In the genomic region with DNA sequence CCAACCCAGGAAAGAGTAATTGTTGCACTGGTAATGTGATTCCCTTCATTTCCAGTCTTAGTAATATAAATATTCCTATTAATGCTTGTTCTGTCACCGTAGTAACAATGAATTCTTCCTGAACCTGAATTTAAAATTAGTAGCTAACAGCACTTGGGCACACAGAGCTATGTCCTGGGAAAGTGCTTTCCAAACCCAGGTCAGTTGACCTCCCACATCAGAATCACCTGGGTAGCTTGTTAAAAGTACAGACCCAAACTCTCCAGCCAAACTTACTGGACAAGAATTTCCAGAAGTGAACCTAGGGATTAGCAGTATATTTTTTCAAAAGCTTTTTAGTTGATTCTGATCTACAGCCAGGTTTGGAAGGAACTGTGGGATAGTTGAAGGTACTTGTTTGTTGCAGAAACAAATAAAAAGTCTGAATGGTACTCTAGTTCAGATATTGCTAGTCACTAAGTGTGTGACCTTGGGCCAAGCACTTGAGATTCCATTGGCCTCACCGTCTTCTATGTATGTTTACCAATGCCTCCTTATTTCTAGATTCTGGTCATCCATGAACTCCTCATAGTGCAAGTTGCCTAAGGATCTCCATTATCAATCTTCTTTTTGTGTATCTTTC, we compare ENCODE assay signal across 22 cellular contexts.
"Had no signal": no experiment of that assay in that cellular context is flagged by ENCODE, and none has a peak within 500 bp of the region (broad histone marks: within the 10 kb centered on the region; RNA-seq: fewer than 3 reads in every experiment).

No MANE protein-coding gene starts in this region.

- DNase-seq: IMR-90, Karpas-422, KG1, MG63, NCI-H1092, NCI-H1105 treated with DMSO at 0.1 percent for 48 hours, NCI-H1417 treated with DMSO at 0.1 percent for 48 hours, NCI-H146, NCI-H1694 treated with DMSO at 0.1 percent for 48 hours, NCI-H1930, NCI-H2081, NCI-H2107, NCI-H2227 treated with DMSO at 0.1 percent for 48 hours, NCI-H524, NCI-H526 treated with DMSO at 0.1 percent for 48 hours, NCI-H748 treated with DMSO at 0.1 percent for 48 hours, SHP77, SK-N-SH, SW 1271 had no signal

- H3K27me3 ChIP-seq: MG63 had no signal

- FAIRE-seq: HepG2 had no signal

- H3K36me3 ChIP-seq: MG63 had no signal

- H3K4me2 ChIP-seq: SK-N-SH had no signal

- H3K9me3 ChIP-seq: MG63, SK-N-SH had no signal

- ATAC-seq: HepG2, Panc1 had no signal

- H3K9ac ChIP-seq: SK-N-SH had no signal

- H3K27ac ChIP-seq: RWPE1 had no signal

- H3K4me3 ChIP-seq: MG63 had no signal
